ENCODE assay signal across 25 cellular contexts in genomic region chr10:101888251-101888949, GRCh38. TPM values are rescaled to one million over a fixed set of nuclear protein-coding genes. Genes with fewer than 3 reads are reported as not detected.
DNase-seq lines count a peak whose midpoint lies in the region; ATAC-seq, FAIRE-seq and TF ChIP-seq lines count a peak whose summit lies in the region.
"Had no signal": no experiment of that assay in that cellular context is flagged by ENCODE, and none has a peak within 500 bp of the region (broad histone marks: within the 10 kb centered on the region; RNA-seq: fewer than 3 reads in every experiment).

No MANE protein-coding gene starts in this region.

- POLR2A ChIA-PET in SK-N-SH (lab: Yijun Ruan, JAX) = no interaction called here

- no peak for ATAC-seq in right lobe of liver
- ATAC-seq in GM21367 (IDR thresholded peaks at IDR 0.05; ENCODE audit: unreplicated experiment) = no peak
- ATAC-seq: effector memory CD8-positive, alpha-beta T cell; gastrocnemius medialis had no signal

- H3K4me3 ChIP-seq in neural cell (ENCODE audit: low read length) = peak overlapping the region; percentile 8
- H3K4me3 ChIP-seq in right lobe of liver = no peak overlapping the region
- H3K4me3 ChIP-seq in SK-N-SH (ENCODE audit: low read depth in 2 of 2, low read length in 1 of 2) = no peak overlapping the region
- H3K4me3 ChIP-seq: gastrocnemius medialis, thyroid gland had no signal

- DNase-seq in G401 (ENCODE audit: low spot score) = peak; percentile 50
- DNase-seq in GM19239 (ENCODE audit: insufficient read length, low spot score) = no peak
- peak; percentile 14 for DNase-seq in cerebellum (ENCODE audit: low spot score)
- no peak for DNase-seq in right lobe of liver
- no peak for DNase-seq in SK-N-SH
- no peak for DNase-seq in activated gamma-delta T cell treated with Interleukin-2 at 50 U/mL for 16 hours
- DNase-seq: activated CD4-positive, alpha-beta T cell treated with anti-CD3 and anti-CD28 coated beads, Interleukin-2, amount 50 U/mL, for 1 hour; activated CD8-positive, alpha-beta memory T cell treated with anti-CD3 and anti-CD28 coated beads, Interleukin-2, amount 50 U/mL, for 4 hours; activated effector memory CD4-positive, alpha-beta T cell treated with Interleukin-2 at 50 U/mL for 16 hours; effector memory CD8-positive, alpha-beta T cell; gastrocnemius medialis; IMR-90; kidney; NCI-H1092; NCI-H1930; NCI-H748 treated with DMSO at 0.1 percent for 48 hours; SHP77; stimulated activated CD4-positive, alpha-beta T cell treated with anti-CD3 and anti-CD28 coated beads, Interleukin-4, amount 100 ng/mL, for 24 hours; stimulated activated naive CD8-positive, alpha-beta T cell treated with anti-CD3 and anti-CD28 coated beads, Interleukin-15, Interleukin-2, amounts not matched to agents 100 U/mL and 50 U/mL, for 24 hours; T-helper 9 cell; thyroid gland had no signal

- intact Hi-C loops in right lobe of liver (cut with DNase I) = loop anchor here in 1 of 2 donors (10.0 kb wide), 1 partner anchor 116 kb away; no protein-coding TSS in a partner anchor

- H3K79me2 ChIP-seq in neural cell (replicated peaks; ENCODE audit: insufficient read depth, low read length) (no peaks in the 10 kb centered on the region), SK-N-SH (ENCODE audit: insufficient read depth) (no peaks in the 10 kb centered on the region)

- no peaks in the 10 kb centered on the region for H3K4me1 ChIP-seq in right lobe of liver
- H3K4me1 ChIP-seq in SK-N-SH (ENCODE audit: control insufficient read depth in 1 of 2, insufficient read depth in 2 of 2, low read depth in 1 of 2, low read length in 1 of 2) = no peaks in the 10 kb centered on the region

- H3K9ac ChIP-seq in neural cell (ENCODE audit: low read length) (no peak overlapping the region), SK-N-SH (no peak overlapping the region)

- CTCF ChIA-PET in SK-N-SH (lab: Yijun Ruan, JAX) = interaction anchor here (0.7 to 13.0 kb wide), 25 partner anchors 9 to 184 kb away, joined by 3 to 120 read pairs (median 7); partner anchors contain the start of genes HPS6 and KCNIP2

- no peaks in the 10 kb centered on the region for H3K9me2 ChIP-seq in neural cell (ENCODE audit: insufficient read depth, low read length)
- H3K9me2 ChIP-seq in SK-N-SH = no peaks in the 10 kb centered on the region

- H3K4me2 ChIP-seq in neural cell (ENCODE audit: low read length) (peak overlapping the region; percentile 40), SK-N-SH (no peak overlapping the region)

- H3K27ac ChIP-seq in neural cell (ENCODE audit: low read length) (peak overlapping the region; percentile 63), right lobe of liver (no peak overlapping the region), SK-N-SH (ENCODE audit: low read depth in 2 of 2, low read length in 1 of 2) (no peak overlapping the region)
- H3K27ac ChIP-seq: gastrocnemius medialis, thyroid gland, WERI-Rb-1 had no signal

- TF ChIP-seq RAD21 in neural cell (conservative IDR thresholded peaks at IDR 0.05) (no peak), SK-N-SH (IDR thresholded peaks at IDR 0.05; ENCODE audit: low read length) (no peak)

- in situ Hi-C loops in G401 (cut with HindIII; ENCODE audit: low sequenced_read_pairs) = loop anchor here (25.0 kb wide), 1 partner anchor 124 kb away; no protein-coding TSS in a partner anchor

- TF ChIP-seq POLR2A in right lobe of liver (IDR thresholded peaks at IDR 0.05) = no peak

- FAIRE-seq in GM19239 (lab: Jason Lieb, UNC) = peak; percentile 74
- FAIRE-seq: D721Med, kidney had no signal

- no peaks in the 10 kb centered on the region for H4K20me1 ChIP-seq in neural cell (ENCODE audit: insufficient read depth)
- H4K20me1 ChIP-seq in SK-N-SH (ENCODE audit: insufficient read depth) = no peaks in the 10 kb centered on the region

- TF ChIP-seq EP300 in neural cell (conservative IDR thresholded peaks at IDR 0.05; ENCODE audit: poor library complexity, severe bottlenecking) = peak; percentile 72
- no peak for TF ChIP-seq EP300 in SK-N-SH (IDR thresholded peaks at IDR 0.05; ENCODE audit: borderline replicate concordance in 1 of 2, low read depth in 1 of 2, low read length in 1 of 2)

- H3K36me3 ChIP-seq in neural cell (ENCODE audit: insufficient read depth, low read length) = no peaks in the 10 kb centered on the region
- H3K36me3 ChIP-seq in right lobe of liver = no peaks in the 10 kb centered on the region
- no peaks in the 10 kb centered on the region for H3K36me3 ChIP-seq in SK-N-SH (replicated peaks in 1 of 2; ENCODE audit: control insufficient read depth in 1 of 2, insufficient read depth in 2 of 2, low read length in 1 of 2)
- H3K36me3 ChIP-seq: gastrocnemius medialis, thyroid gland, WERI-Rb-1 had no signal

- H2AFZ ChIP-seq in neural cell (ENCODE audit: low read depth, low read length) (no peak overlapping the region), SK-N-SH (ENCODE audit: low read depth) (no peak overlapping the region)

- TF ChIP-seq CTCF in neural cell (IDR thresholded peaks at IDR 0.05; ENCODE audit: poor library complexity, severe bottlenecking) (no peak), right lobe of liver (IDR thresholded peaks at IDR 0.05) (no peak), SK-N-SH (IDR thresholded peaks at IDR 0.05) (no peak)

- no peaks in the 10 kb centered on the region for H3K27me3 ChIP-seq in neural cell (ENCODE audit: insufficient read depth, low read depth, low read length)
- H3K27me3 ChIP-seq in right lobe of liver = no peaks in the 10 kb centered on the region
- no peaks in the 10 kb centered on the region for H3K27me3 ChIP-seq in SK-N-SH (ENCODE audit: insufficient read depth)
- H3K27me3 ChIP-seq: gastrocnemius medialis, thyroid gland had no signal

- 59% methylated on average over 2 of the region's 2 CpGs for WGBS in right lobe of liver (ENCODE audit: insufficient coverage, low coverage, low lambda C conversion rate, missing lambda C conversion rate)
- WGBS in SK-N-SH (ENCODE audit: low lambda C conversion rate) = 93% methylated on average over 2 of the region's 2 CpGs

- no peaks in the 10 kb centered on the region for H3K9me3 ChIP-seq in neural cell (ENCODE audit: low read length)
- no peaks in the 10 kb centered on the region for H3K9me3 ChIP-seq in right lobe of liver
- H3K9me3 ChIP-seq in SK-N-SH = no peaks in the 10 kb centered on the region
- H3K9me3 ChIP-seq: gastrocnemius medialis, thyroid gland had no signal

- H3F3A ChIP-seq in neural cell (ENCODE audit: insufficient read depth, low read length, poor library complexity, severe bottlenecking) (peaks cover 6% of the 10 kb centered on the region), SK-N-SH (replicated peaks; ENCODE audit: insufficient read depth) (peaks cover 15% of the 10 kb centered on the region)

TF ChIP-seq in neural cell, 6 proteins besides CTCF, POLR2A, EP300 and RAD21 (continues in another document):
- no peak for TF ChIP-seq TAF1 (IDR thresholded peaks at IDR 0.05; ENCODE audit: low read depth)

TF ChIP-seq in SK-N-SH, 30 proteins besides CTCF, POLR2A, EP300 and RAD21:
- TF ChIP-seq REST (IDR thresholded peaks at IDR 0.05; ENCODE audit: low read depth, low read length) = no peak
- TF ChIP-seq YY1 (IDR thresholded peaks at IDR 0.05; ENCODE audit: low read depth) = no peak
- TF ChIP-seq CHD2 (IDR thresholded peaks at IDR 0.05; ENCODE audit: low read length, partially characterized antibody) = no peak
- TF ChIP-seq MAX (IDR thresholded peaks at IDR 0.05; ENCODE audit: low read depth) = no peak

RNA-seq across cellular contexts. Expression of gene KCNIP2, which starts 44.8 kb away (rescaled TPM):
- total RNA-seq in G401 (2014; rRNA removed; shearing (Covaris generic)) = not detected in 2 replicates
- total RNA-seq in cerebellum (8.3 TPM), right lobe of liver (1 to 10 TPM in 5 of 6 experiments, under 1 TPM in 1; 0.53 to 1.9 (median 1.1) TPM)
- polyA plus RNA-seq in neural cell (8.9 and 10.0 TPM in 2 replicates), SK-N-SH (2012; rRNA removed) (1.0 and 1.8 TPM in 2 replicates)
- 5.4 and 6.0 TPM in 2 replicates for polyA minus RNA-seq in neural cell
- polyA plus RNA-seq in SK-N-SH (2012; cell fraction: cytosol; rRNA removed) = 0.12 and 0.38 TPM in 2 replicates
- 12.0 and 12.4 TPM in 2 replicates for polyA plus RNA-seq in SK-N-SH (2012; cell fraction: nucleus; rRNA removed)

Comparison
In these comparisons a context has a peak if more than half of its experiments do, and no peak if none do; other contexts are left out.
1. DNase-seq: peak in G401 (single experiment) and cerebellum (single experiment); none in GM19239 (single experiment), right lobe of liver (0 of 3), SK-N-SH (single experiment) and activated gamma-delta T cell treated with Interleukin-2 at 50 U/mL for 16 hours (single experiment).